ENCODE assay signal across 1 cellular context in genomic region chr16:11270602-11271162, GRCh38.
A peak's percentile ranks its signal among the peaks of the same experiment; 100 is the strongest.
TF ChIP-seq lines count a peak whose summit lies in the region.

No MANE protein-coding gene starts in this region.

TF ChIP-seq in HepG2, 621 proteins besides CTCF, POLR2A, EP300 and RAD21 (continues in another document):
- TF ChIP-seq ZNF644 (CRISPR knock-in tag; IDR thresholded peaks at IDR 0.05; ENCODE audit: low read depth): peak; percentile 50; the same call in 1 of the 2 replicates
- no peak for TF ChIP-seq MAF1 (CRISPR knock-in tag; IDR thresholded peaks at IDR 0.05; ENCODE audit: borderline replicate concordance)
- no peak for TF ChIP-seq SMARCC2 (IDR thresholded peaks at IDR 0.05)
- TF ChIP-seq RARA (CRISPR knock-in tag; IDR thresholded peaks at IDR 0.05): peak; percentile 69
- TF ChIP-seq FLYWCH1 (CRISPR knock-in tag; IDR thresholded peaks at IDR 0.05): no peak
- no peak for TF ChIP-seq TEAD2 (CRISPR knock-in tag; IDR thresholded peaks at IDR 0.05)
- TF ChIP-seq SNRNP70 (IDR thresholded peaks at IDR 0.05; ENCODE audit: low read depth, low read length): no peak
- no peak for TF ChIP-seq DZIP1 (CRISPR knock-in tag; IDR thresholded peaks at IDR 0.05)
- TF ChIP-seq ZNF496 (CRISPR knock-in tag; IDR thresholded peaks at IDR 0.05; ENCODE audit: insufficient replicate concordance): no peak
- TF ChIP-seq ZBTB33 (CRISPR knock-in tag; IDR thresholded peaks at IDR 0.05): no peak
- no peak for TF ChIP-seq GABPA (IDR thresholded peaks at IDR 0.05; ENCODE audit: low read depth, low read length)
- no peak for TF ChIP-seq GABPA (CRISPR knock-in tag; IDR thresholded peaks at IDR 0.05; ENCODE audit: low read depth)
- TF ChIP-seq, protein P1, sequence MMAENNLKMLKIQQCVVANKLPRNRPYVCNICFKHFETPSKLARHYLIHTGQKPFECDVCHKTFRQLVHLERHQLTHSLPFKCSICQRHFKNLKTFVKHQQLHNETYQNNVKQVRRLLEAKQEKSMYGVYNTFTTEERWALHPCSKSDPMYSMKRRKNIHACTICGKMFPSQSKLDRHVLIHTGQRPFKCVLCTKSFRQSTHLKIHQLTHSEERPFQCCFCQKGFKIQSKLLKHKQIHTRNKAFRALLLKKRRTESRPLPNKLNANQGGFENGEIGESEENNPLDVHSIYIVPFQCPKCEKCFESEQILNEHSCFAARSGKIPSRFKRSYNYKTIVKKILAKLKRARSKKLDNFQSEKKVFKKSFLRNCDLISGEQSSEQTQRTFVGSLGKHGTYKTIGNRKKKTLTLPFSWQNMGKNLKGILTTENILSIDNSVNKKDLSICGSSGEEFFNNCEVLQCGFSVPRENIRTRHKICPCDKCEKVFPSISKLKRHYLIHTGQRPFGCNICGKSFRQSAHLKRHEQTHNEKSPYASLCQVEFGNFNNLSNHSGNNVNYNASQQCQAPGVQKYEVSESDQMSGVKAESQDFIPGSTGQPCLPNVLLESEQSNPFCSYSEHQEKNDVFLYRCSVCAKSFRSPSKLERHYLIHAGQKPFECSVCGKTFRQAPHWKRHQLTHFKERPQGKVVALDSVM (CRISPR knock-in tag; IDR thresholded peaks at IDR 0.05): peak; percentile 94
- no peak for TF ChIP-seq MXI1 (IDR thresholded peaks at IDR 0.05; ENCODE audit: borderline replicate concordance, low read depth, low read length)
- TF ChIP-seq TOPORS (CRISPR knock-in tag; IDR thresholded peaks at IDR 0.05): 0 out of 2 replicates have a peak, but pooled peaks have one; percentile 67
- no peak for TF ChIP-seq ZC3H13 (CRISPR knock-in tag; IDR thresholded peaks at IDR 0.05)
- TF ChIP-seq FIP1L1 (IDR thresholded peaks at IDR 0.05; ENCODE audit: borderline replicate concordance, insufficient read depth, low read depth, low read length): no peak
- 0 out of 2 replicates have a peak, but pooled peaks have one; percentile 6 for TF ChIP-seq ZNF501 (CRISPR knock-in tag; IDR thresholded peaks at IDR 0.05)
- TF ChIP-seq SIN3B (IDR thresholded peaks at IDR 0.05; ENCODE audit: low read length): no peak
- TF ChIP-seq, protein P2, sequence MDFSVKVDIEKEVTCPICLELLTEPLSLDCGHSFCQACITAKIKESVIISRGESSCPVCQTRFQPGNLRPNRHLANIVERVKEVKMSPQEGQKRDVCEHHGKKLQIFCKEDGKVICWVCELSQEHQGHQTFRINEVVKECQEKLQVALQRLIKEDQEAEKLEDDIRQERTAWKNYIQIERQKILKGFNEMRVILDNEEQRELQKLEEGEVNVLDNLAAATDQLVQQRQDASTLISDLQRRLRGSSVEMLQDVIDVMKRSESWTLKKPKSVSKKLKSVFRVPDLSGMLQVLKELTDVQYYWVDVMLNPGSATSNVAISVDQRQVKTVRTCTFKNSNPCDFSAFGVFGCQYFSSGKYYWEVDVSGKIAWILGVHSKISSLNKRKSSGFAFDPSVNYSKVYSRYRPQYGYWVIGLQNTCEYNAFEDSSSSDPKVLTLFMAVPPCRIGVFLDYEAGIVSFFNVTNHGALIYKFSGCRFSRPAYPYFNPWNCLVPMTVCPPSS (IDR thresholded peaks at IDR 0.05): no peak
- TF ChIP-seq, protein P3, sequence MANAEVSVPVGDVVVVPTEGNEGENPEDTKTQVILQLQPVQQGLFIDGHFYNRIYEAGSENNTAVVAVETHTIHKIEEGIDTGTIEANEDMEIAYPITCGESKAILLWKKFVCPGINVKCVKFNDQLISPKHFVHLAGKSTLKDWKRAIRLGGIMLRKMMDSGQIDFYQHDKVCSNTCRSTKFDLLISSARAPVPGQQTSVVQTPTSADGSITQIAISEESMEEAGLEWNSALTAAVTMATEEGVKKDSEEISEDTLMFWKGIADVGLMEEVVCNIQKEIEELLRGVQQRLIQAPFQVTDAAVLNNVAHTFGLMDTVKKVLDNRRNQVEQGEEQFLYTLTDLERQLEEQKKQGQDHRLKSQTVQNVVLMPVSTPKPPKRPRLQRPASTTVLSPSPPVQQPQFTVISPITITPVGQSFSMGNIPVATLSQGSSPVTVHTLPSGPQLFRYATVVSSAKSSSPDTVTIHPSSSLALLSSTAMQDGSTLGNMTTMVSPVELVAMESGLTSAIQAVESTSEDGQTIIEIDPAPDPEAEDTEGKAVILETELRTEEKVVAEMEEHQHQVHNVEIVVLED (CRISPR knock-in tag; IDR thresholded peaks at IDR 0.05; ENCODE audit: borderline replicate concordance): 0 out of 2 replicates have a peak, but pooled peaks have one; percentile 11
- TF ChIP-seq, protein P4, sequence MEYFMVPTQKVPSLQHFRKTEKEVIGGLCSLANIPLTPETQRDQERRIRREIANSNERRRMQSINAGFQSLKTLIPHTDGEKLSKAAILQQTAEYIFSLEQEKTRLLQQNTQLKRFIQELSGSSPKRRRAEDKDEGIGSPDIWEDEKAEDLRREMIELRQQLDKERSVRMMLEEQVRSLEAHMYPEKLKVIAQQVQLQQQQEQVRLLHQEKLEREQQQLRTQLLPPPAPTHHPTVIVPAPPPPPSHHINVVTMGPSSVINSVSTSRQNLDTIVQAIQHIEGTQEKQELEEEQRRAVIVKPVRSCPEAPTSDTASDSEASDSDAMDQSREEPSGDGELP (IDR thresholded peaks at IDR 0.05; ENCODE audit: borderline replicate concordance, low read depth): no peak
- TF ChIP-seq ZNF382 (CRISPR knock-in tag; IDR thresholded peaks at IDR 0.05; ENCODE audit: borderline replicate concordance): no peak
- no peak for TF ChIP-seq KMT2B (CRISPR knock-in tag; IDR thresholded peaks at IDR 0.05)
- TF ChIP-seq ELF3 (CRISPR knock-in tag; IDR thresholded peaks at IDR 0.05): no peak
- TF ChIP-seq PRDM15 (CRISPR knock-in tag; IDR thresholded peaks at IDR 0.05): no peak
- TF ChIP-seq, protein P5, sequence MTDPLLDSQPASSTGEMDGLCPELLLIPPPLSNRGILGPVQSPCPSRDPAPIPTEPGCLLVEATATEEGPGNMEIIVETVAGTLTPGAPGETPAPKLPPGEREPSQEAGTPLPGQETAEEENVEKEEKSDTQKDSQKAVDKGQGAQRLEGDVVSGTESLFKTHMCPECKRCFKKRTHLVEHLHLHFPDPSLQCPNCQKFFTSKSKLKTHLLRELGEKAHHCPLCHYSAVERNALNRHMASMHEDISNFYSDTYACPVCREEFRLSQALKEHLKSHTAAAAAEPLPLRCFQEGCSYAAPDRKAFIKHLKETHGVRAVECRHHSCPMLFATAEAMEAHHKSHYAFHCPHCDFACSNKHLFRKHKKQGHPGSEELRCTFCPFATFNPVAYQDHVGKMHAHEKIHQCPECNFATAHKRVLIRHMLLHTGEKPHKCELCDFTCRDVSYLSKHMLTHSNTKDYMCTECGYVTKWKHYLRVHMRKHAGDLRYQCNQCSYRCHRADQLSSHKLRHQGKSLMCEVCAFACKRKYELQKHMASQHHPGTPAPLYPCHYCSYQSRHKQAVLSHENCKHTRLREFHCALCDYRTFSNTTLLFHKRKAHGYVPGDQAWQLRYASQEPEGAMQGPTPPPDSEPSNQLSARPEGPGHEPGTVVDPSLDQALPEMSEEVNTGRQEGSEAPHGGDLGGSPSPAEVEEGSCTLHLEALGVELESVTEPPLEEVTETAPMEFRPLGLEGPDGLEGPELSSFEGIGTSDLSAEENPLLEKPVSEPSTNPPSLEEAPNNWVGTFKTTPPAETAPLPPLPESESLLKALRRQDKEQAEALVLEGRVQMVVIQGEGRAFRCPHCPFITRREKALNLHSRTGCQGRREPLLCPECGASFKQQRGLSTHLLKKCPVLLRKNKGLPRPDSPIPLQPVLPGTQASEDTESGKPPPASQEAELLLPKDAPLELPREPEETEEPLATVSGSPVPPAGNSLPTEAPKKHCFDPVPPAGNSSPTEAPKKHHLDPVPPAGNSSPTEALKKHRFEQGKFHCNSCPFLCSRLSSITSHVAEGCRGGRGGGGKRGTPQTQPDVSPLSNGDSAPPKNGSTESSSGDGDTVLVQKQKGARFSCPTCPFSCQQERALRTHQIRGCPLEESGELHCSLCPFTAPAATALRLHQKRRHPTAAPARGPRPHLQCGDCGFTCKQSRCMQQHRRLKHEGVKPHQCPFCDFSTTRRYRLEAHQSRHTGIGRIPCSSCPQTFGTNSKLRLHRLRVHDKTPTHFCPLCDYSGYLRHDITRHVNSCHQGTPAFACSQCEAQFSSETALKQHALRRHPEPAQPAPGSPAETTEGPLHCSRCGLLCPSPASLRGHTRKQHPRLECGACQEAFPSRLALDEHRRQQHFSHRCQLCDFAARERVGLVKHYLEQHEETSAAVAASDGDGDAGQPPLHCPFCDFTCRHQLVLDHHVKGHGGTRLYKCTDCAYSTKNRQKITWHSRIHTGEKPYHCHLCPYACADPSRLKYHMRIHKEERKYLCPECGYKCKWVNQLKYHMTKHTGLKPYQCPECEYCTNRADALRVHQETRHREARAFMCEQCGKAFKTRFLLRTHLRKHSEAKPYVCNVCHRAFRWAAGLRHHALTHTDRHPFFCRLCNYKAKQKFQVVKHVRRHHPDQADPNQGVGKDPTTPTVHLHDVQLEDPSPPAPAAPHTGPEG (CRISPR knock-in tag; IDR thresholded peaks at IDR 0.05): no peak
- peak; percentile 90 for TF ChIP-seq CHD4 (IDR thresholded peaks at IDR 0.05; ENCODE audit: borderline replicate concordance, low read length)
- TF ChIP-seq RFX3 (CRISPR knock-in tag; IDR thresholded peaks at IDR 0.05): no peak
- no peak; the same call in 1 of the 2 replicates for TF ChIP-seq HNF4G (IDR thresholded peaks at IDR 0.05; ENCODE audit: borderline replicate concordance, low read depth, low read length)
- TF ChIP-seq HNF4G (CRISPR knock-in tag; IDR thresholded peaks at IDR 0.05; ENCODE audit: borderline replicate concordance, low read depth): no peak
- peak; percentile 22; the same call in 1 of the 2 replicates for TF ChIP-seq HDAC2 (CRISPR knock-in tag; IDR thresholded peaks at IDR 0.05)
- 0 out of 2 replicates have a peak, but pooled peaks have one; percentile 19 for TF ChIP-seq KDM5B (CRISPR knock-in tag; IDR thresholded peaks at IDR 0.05; ENCODE audit: borderline replicate concordance)
- no peak for TF ChIP-seq ARID2 (CRISPR knock-in tag; IDR thresholded peaks at IDR 0.05; ENCODE audit: borderline replicate concordance)
- TF ChIP-seq ZSCAN29 (CRISPR knock-in tag; conservative IDR thresholded peaks at IDR 0.05): 0 out of 2 replicates have a peak, but pooled peaks have one; percentile 39
- TF ChIP-seq NCOR1 (IDR thresholded peaks at IDR 0.05; ENCODE audit: borderline replicate concordance, low read length): peak; percentile 76
- TF ChIP-seq AGO2 (optimal IDR thresholded peaks at IDR 0.05; ENCODE audit: low read depth, low read length): no peak
- no peak for TF ChIP-seq RFX1 (IDR thresholded peaks at IDR 0.05)
